29 cellular contexts compared by ENCODE assay signal in genomic region chr5:175034924-175035323, GRCh38.
"Had no signal": no experiment of that assay in that cellular context is flagged by ENCODE, and none has a peak within 500 bp of the region (broad histone marks: within the 10 kb centered on the region; RNA-seq: fewer than 3 reads in every experiment).

No MANE protein-coding gene starts in this region.

- H3K27ac Mint-ChIP-seq: activated CD4-positive, alpha-beta memory T cell treated with anti-CD3 and anti-CD28 coated beads for 36 hours; activated CD4-positive, alpha-beta T cell treated with anti-CD3 and anti-CD28 coated beads for 36 hours; activated CD4-positive, alpha-beta T cell treated with anti-CD3 and anti-CD28 coated beads, Interleukin-2, amount 10 ng/mL, durations not matched to agents 24 days and 14 days; activated CD8-positive, alpha-beta memory T cell treated with anti-CD3 and anti-CD28 coated beads, Interleukin-2, amount 10 ng/mL, durations not matched to agents 7 days and 5 days; activated CD8-positive, alpha-beta T cell treated with anti-CD3 and anti-CD28 coated beads, Interleukin-2, amount 10 ng/mL, durations not matched to agents 7 days and 5 days; activated naive CD4-positive, alpha-beta T cell treated with anti-CD3 and anti-CD28 coated beads, Interleukin-2, amount 10 ng/mL, durations not matched to agents 7 days and 5 days; activated naive CD4-positive, alpha-beta T cell treated with anti-CD3 and anti-CD28 coated beads, Interleukin-2, amount 50 U/mL, for 72 hours; activated naive CD8-positive, alpha-beta T cell treated with anti-CD3 and anti-CD28 coated beads, Interleukin-2, amount 10 ng/mL, durations not matched to agents 7 days and 5 days; activated T-cell treated with anti-CD3 and anti-CD28 coated beads, Interleukin-2, amount 50 U/mL, for 72 hours; dendritic cell treated with granulocyte-macrophage colony-stimulating factor and Interleukin-4, amounts not matched to agents 40 ng/mL and 50 ng/mL, for 4 days; effector memory CD8-positive, alpha-beta T cell had no signal

- H3K9me3 ChIP-seq: ascending aorta, gastrocnemius medialis had no signal

- DNase-seq: activated CD4-positive, alpha-beta memory T cell treated with anti-CD3 and anti-CD28 coated beads for 36 hours; activated CD4-positive, alpha-beta T cell treated with anti-CD3 and anti-CD28 coated beads for 36 hours; activated CD4-positive, alpha-beta T cell treated with anti-CD3 and anti-CD28 coated beads, Interleukin-2, amount 10 ng/mL, durations not matched to agents 24 days and 14 days; activated CD4-positive, CD25-positive, alpha-beta regulatory T cell; activated CD4-positive, CD25-positive, alpha-beta regulatory T cell treated with anti-CD3 and anti-CD28 coated beads, Interleukin-2, amount 50 U/mL, for 72 hours; activated CD8-positive, alpha-beta memory T cell treated with anti-CD3 and anti-CD28 coated beads, Interleukin-2, amount 10 ng/mL, durations not matched to agents 7 days and 5 days; activated CD8-positive, alpha-beta memory T cell treated with anti-CD3 and anti-CD28 coated beads, Interleukin-2, amount 50 U/mL, for 4 hours; activated CD8-positive, alpha-beta T cell treated with anti-CD3 and anti-CD28 coated beads, Interleukin-2, amount 10 ng/mL, durations not matched to agents 7 days and 5 days; activated gamma-delta T cell; activated naive CD4-positive, alpha-beta T cell; activated naive CD4-positive, alpha-beta T cell treated with anti-CD3 and anti-CD28 coated beads, Interleukin-2, amount 10 ng/mL, durations not matched to agents 7 days and 5 days; activated naive CD8-positive, alpha-beta T cell treated with anti-CD3 and anti-CD28 coated beads, Interleukin-2, amount 10 ng/mL, durations not matched to agents 7 days and 5 days; activated T-cell treated with anti-CD3 and anti-CD28 coated beads, Interleukin-2, amount 50 U/mL, for 1 hour; activated T-cell treated with anti-CD3 and anti-CD28 coated beads, Interleukin-2, amount 50 U/mL, for 72 hours; brain microvascular endothelial cell; dorsolateral prefrontal cortex; effector memory CD8-positive, alpha-beta T cell; erythroblast; foreskin keratinocyte; gastrocnemius medialis; heart right ventricle; T-helper 2 cell had no signal

- H3K4me3 Mint-ChIP-seq: activated CD4-positive, alpha-beta memory T cell treated with anti-CD3 and anti-CD28 coated beads for 36 hours; activated CD4-positive, alpha-beta T cell treated with anti-CD3 and anti-CD28 coated beads for 36 hours; activated CD4-positive, alpha-beta T cell treated with anti-CD3 and anti-CD28 coated beads, Interleukin-2, amount 10 ng/mL, durations not matched to agents 24 days and 14 days; activated CD8-positive, alpha-beta memory T cell treated with anti-CD3 and anti-CD28 coated beads, Interleukin-2, amount 10 ng/mL, durations not matched to agents 7 days and 5 days; activated CD8-positive, alpha-beta T cell treated with anti-CD3 and anti-CD28 coated beads, Interleukin-2, amount 10 ng/mL, durations not matched to agents 7 days and 5 days; activated naive CD4-positive, alpha-beta T cell treated with anti-CD3 and anti-CD28 coated beads, Interleukin-2, amount 10 ng/mL, durations not matched to agents 7 days and 5 days; activated naive CD8-positive, alpha-beta T cell treated with anti-CD3 and anti-CD28 coated beads, Interleukin-2, amount 10 ng/mL, durations not matched to agents 7 days and 5 days; activated T-cell treated with anti-CD3 and anti-CD28 coated beads, Interleukin-2, amount 50 U/mL, for 72 hours; central memory CD8-positive, alpha-beta T cell; dendritic cell treated with granulocyte-macrophage colony-stimulating factor and Interleukin-4, amounts not matched to agents 40 ng/mL and 50 ng/mL, for 4 days; effector memory CD8-positive, alpha-beta T cell had no signal

- H3K27ac ChIP-seq: ascending aorta, brain microvascular endothelial cell, coronary artery, dorsolateral prefrontal cortex, esophagus muscularis mucosa, foreskin keratinocyte, gastrocnemius medialis, heart right ventricle had no signal

- ATAC-seq: activated CD4-positive, alpha-beta T cell treated with anti-CD3 and anti-CD28 coated beads for 36 hours; activated CD8-positive, alpha-beta memory T cell treated with anti-CD3 and anti-CD28 coated beads, Interleukin-2, amount 10 ng/mL, durations not matched to agents 7 days and 5 days; activated CD8-positive, alpha-beta T cell treated with anti-CD3 and anti-CD28 coated beads, Interleukin-2, amount 10 ng/mL, durations not matched to agents 7 days and 5 days; activated naive CD4-positive, alpha-beta T cell treated with anti-CD3 and anti-CD28 coated beads, Interleukin-2, amount 50 U/mL, for 72 hours; activated T-cell treated with anti-CD3 and anti-CD28 coated beads, Interleukin-2, amount 50 U/mL, for 72 hours; effector memory CD8-positive, alpha-beta T cell; foreskin keratinocyte; gastrocnemius medialis; heart right ventricle had no signal

- H3K36me3 ChIP-seq: ascending aorta, brain microvascular endothelial cell, esophagus muscularis mucosa, gastrocnemius medialis, heart right ventricle had no signal

- FAIRE-seq: bronchial epithelial cell had no signal

- H3K4me1 Mint-ChIP-seq: activated CD4-positive, alpha-beta T cell treated with anti-CD3 and anti-CD28 coated beads for 36 hours; activated CD4-positive, alpha-beta T cell treated with anti-CD3 and anti-CD28 coated beads, Interleukin-2, amount 10 ng/mL, durations not matched to agents 24 days and 14 days; activated CD8-positive, alpha-beta memory T cell treated with anti-CD3 and anti-CD28 coated beads, Interleukin-2, amount 10 ng/mL, durations not matched to agents 7 days and 5 days; activated naive CD4-positive, alpha-beta T cell treated with anti-CD3 and anti-CD28 coated beads, Interleukin-2, amount 10 ng/mL, durations not matched to agents 7 days and 5 days; activated naive CD8-positive, alpha-beta T cell treated with anti-CD3 and anti-CD28 coated beads, Interleukin-2, amount 10 ng/mL, durations not matched to agents 7 days and 5 days; central memory CD8-positive, alpha-beta T cell had no signal

- H3K9me3 Mint-ChIP-seq: activated CD4-positive, alpha-beta T cell treated with anti-CD3 and anti-CD28 coated beads, Interleukin-2, amount 10 ng/mL, durations not matched to agents 24 days and 14 days; activated naive CD4-positive, alpha-beta T cell treated with anti-CD3 and anti-CD28 coated beads, Interleukin-2, amount 10 ng/mL, durations not matched to agents 7 days and 5 days; activated naive CD8-positive, alpha-beta T cell treated with anti-CD3 and anti-CD28 coated beads, Interleukin-2, amount 10 ng/mL, durations not matched to agents 7 days and 5 days; activated T-cell treated with anti-CD3 and anti-CD28 coated beads, Interleukin-2, amount 50 U/mL, for 72 hours had no signal

- H3K27me3 ChIP-seq: ascending aorta, brain microvascular endothelial cell, dorsolateral prefrontal cortex, esophagus muscularis mucosa, foreskin keratinocyte, gastrocnemius medialis, heart right ventricle had no signal

- H3K27me3 Mint-ChIP-seq: activated CD4-positive, alpha-beta T cell treated with anti-CD3 and anti-CD28 coated beads, Interleukin-2, amount 10 ng/mL, durations not matched to agents 24 days and 14 days; activated CD8-positive, alpha-beta memory T cell treated with anti-CD3 and anti-CD28 coated beads, Interleukin-2, amount 10 ng/mL, durations not matched to agents 7 days and 5 days; activated naive CD4-positive, alpha-beta T cell treated with anti-CD3 and anti-CD28 coated beads, Interleukin-2, amount 10 ng/mL, durations not matched to agents 7 days and 5 days; dendritic cell treated with granulocyte-macrophage colony-stimulating factor and Interleukin-4, amounts not matched to agents 40 ng/mL and 50 ng/mL, for 4 days; effector memory CD8-positive, alpha-beta T cell had no signal

- H3K36me3 Mint-ChIP-seq: activated CD4-positive, alpha-beta memory T cell treated with anti-CD3 and anti-CD28 coated beads for 36 hours; activated CD8-positive, alpha-beta memory T cell treated with anti-CD3 and anti-CD28 coated beads, Interleukin-2, amount 10 ng/mL, durations not matched to agents 7 days and 5 days; activated naive CD4-positive, alpha-beta T cell treated with anti-CD3 and anti-CD28 coated beads, Interleukin-2, amount 10 ng/mL, durations not matched to agents 7 days and 5 days; activated naive CD4-positive, alpha-beta T cell treated with anti-CD3 and anti-CD28 coated beads, Interleukin-2, amount 50 U/mL, for 72 hours; activated naive CD8-positive, alpha-beta T cell treated with anti-CD3 and anti-CD28 coated beads, Interleukin-2, amount 10 ng/mL, durations not matched to agents 7 days and 5 days had no signal

- H3K4me1 ChIP-seq: esophagus muscularis mucosa, foreskin keratinocyte, gastrocnemius medialis, heart right ventricle had no signal

- H3K4me3 ChIP-seq: ascending aorta, coronary artery, dorsolateral prefrontal cortex, esophagus muscularis mucosa, gastrocnemius medialis, heart right ventricle had no signal
